31 cellular contexts compared by ENCODE assay signal in genomic region chr1:113691184-113691583, GRCh38.
"Had no signal": no experiment of that assay in that cellular context is flagged by ENCODE, and none has a peak within 500 bp of the region (broad histone marks: within the 10 kb centered on the region; RNA-seq: fewer than 3 reads in every experiment).

No MANE protein-coding gene starts in this region.

- H3K4me1 Mint-ChIP-seq: naive thymus-derived CD4-positive, alpha-beta T cell; natural killer cell; nephron; neural progenitor cell; stimulated activated naive CD8-positive, alpha-beta T cell treated with anti-CD3 and anti-CD28 coated beads, Interleukin-15, amount 100 ng/mL, for 72 hours had no signal

- H3K4me3 Mint-ChIP-seq: naive thymus-derived CD4-positive, alpha-beta T cell; natural killer cell; nephron; neural progenitor cell; stimulated activated memory B cell treated with anti-CD40 and anti-IgM and Interleukin-4, amounts not matched to agents 10 μg/mL and 1 μg/mL and 100 μg/mL, for 72 hours; stimulated activated naive CD8-positive, alpha-beta T cell treated with anti-CD3 and anti-CD28 coated beads, Interleukin-15, amount 100 ng/mL, for 72 hours; type B pancreatic cell had no signal

- H3K4me3 ChIP-seq: neural progenitor cell, ovary, psoas muscle, skin epidermis, smooth muscle cell, spleen, thoracic aorta, thyroid gland, transverse colon, upper lobe of right lung, uterus had no signal

- H3K36me3 ChIP-seq: ovary, thoracic aorta, thyroid gland, upper lobe of right lung, uterus had no signal

- DNase-seq: naive thymus-derived CD4-positive, alpha-beta T cell; natural killer cell; occipital lobe; ovary; posterior cingulate gyrus; psoas muscle; right cardiac atrium; spleen; stimulated activated CD4-positive, alpha-beta T cell treated with anti-CD3 and anti-CD28 coated beads, Interleukin-12 subunit alpha, Interleukin-12 subunit beta, amount 100 ng/mL, for 4 hours; stimulated activated CD4-positive, alpha-beta T cell treated with anti-CD3 and anti-CD28 coated beads, Interleukin-1b, Interleukin-23, amount 100 ng/mL, for 48 hours; stimulated activated CD4-positive, alpha-beta T cell treated with anti-CD3 and anti-CD28 coated beads, Interleukin-4, amount 100 ng/mL, for 1 hour; stimulated activated CD4-positive, alpha-beta T cell treated with anti-CD3 and anti-CD28 coated beads, Interleukin-4, amount 100 ng/mL, for 4 hours; stimulated activated CD8-positive, alpha-beta memory T cell treated with anti-CD3 and anti-CD28 coated beads, Interleukin-4, amount 100 ng/mL, for 48 hours; stimulated activated naive CD4-positive, alpha-beta T cell; stimulated activated naive CD8-positive, alpha-beta T cell treated with anti-CD3 and anti-CD28 coated beads, Interleukin-15, amount 100 ng/mL, for 72 hours; stimulated activated naive CD8-positive, alpha-beta T cell treated with anti-CD3 and anti-CD28 coated beads, Interleukin-15, Interleukin-2, amounts not matched to agents 100 U/mL and 50 U/mL, for 24 hours; substantia nigra; thyroid gland; transverse colon; upper lobe of right lung; uterus had no signal

- H3K27me3 Mint-ChIP-seq: naive thymus-derived CD4-positive, alpha-beta T cell; progenitor cell of endocrine pancreas; stimulated activated memory B cell treated with anti-CD40 and anti-IgM and Interleukin-4, amounts not matched to agents 10 μg/mL and 1 μg/mL and 100 μg/mL, for 72 hours; stimulated activated naive CD8-positive, alpha-beta T cell treated with anti-CD3 and anti-CD28 coated beads, Interleukin-15, amount 100 ng/mL, for 72 hours; type B pancreatic cell had no signal

- H3K27ac Mint-ChIP-seq: naive thymus-derived CD4-positive, alpha-beta T cell; natural killer cell; nephron; neural progenitor cell; progenitor cell of endocrine pancreas; stimulated activated memory B cell treated with anti-CD40 and anti-IgM and Interleukin-4, amounts not matched to agents 10 μg/mL and 1 μg/mL and 100 μg/mL, for 72 hours; stimulated activated naive CD8-positive, alpha-beta T cell treated with anti-CD3 and anti-CD28 coated beads, Interleukin-15, amount 100 ng/mL, for 72 hours; type B pancreatic cell had no signal

- H3K4me1 ChIP-seq: neural progenitor cell, parathyroid adenoma, psoas muscle, thyroid gland, transverse colon, upper lobe of right lung, uterus had no signal

- H3K27me3 ChIP-seq: neural progenitor cell, ovary, spleen, thyroid gland, transverse colon, upper lobe of right lung, uterus had no signal

- H3K27ac ChIP-seq: neural progenitor cell, ovary, parathyroid adenoma, psoas muscle, skin epidermis, spleen, thoracic aorta, thyroid gland, transverse colon, upper lobe of right lung, uterus had no signal

- ATAC-seq: naive thymus-derived CD4-positive, alpha-beta T cell; natural killer cell; psoas muscle; right cardiac atrium; sciatic nerve; stimulated activated memory B cell treated with anti-CD40 and anti-IgM and Interleukin-4, amounts not matched to agents 10 μg/mL and 1 μg/mL and 100 μg/mL, for 72 hours; stimulated activated naive CD8-positive, alpha-beta T cell treated with anti-CD3 and anti-CD28 coated beads, Interleukin-15, amount 100 ng/mL, for 72 hours; stimulated activated naive CD8-positive, alpha-beta T cell treated with anti-CD3 and anti-CD28 coated beads, Interleukin-15, Interleukin-2, amounts not matched to agents 100 U/mL and 50 U/mL, for 24 hours; upper lobe of right lung had no signal

- H3K9me3 ChIP-seq: ovary, thyroid gland had no signal
